In the genomic region with DNA sequence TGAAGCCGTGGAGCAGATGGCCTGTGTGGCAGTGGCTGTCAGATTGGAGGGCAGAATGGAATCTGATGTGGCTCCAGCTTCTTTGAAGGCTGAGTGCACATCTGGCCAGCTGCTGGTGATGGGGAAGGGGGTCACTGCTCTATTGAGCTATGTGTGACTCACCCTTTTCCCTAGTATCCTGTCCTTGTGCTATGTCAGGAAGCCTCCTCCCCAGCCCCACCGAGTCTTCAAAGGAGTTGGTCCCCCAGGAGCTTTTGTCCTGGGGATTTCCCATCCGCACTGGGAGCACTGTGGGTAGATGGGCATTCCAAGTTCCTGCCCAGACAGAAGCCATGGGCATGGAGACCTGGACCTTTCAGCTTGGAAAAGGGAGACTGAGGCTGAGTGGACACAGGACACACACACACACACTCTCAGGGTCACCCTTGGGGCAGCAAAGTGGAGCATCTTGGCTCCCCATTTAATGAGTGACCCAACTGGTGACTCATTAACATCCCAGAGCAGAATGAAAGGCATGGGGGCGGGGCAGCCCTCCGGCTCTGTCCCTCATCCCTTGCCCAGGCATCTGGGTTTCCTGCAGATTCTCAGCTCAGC, we compare ENCODE assay signal across 1 cellular context.
TF ChIP-seq lines count a peak whose summit lies in the region.

No MANE protein-coding gene starts in this region.

TF ChIP-seq in HepG2, 621 proteins besides CTCF, POLR2A, EP300 and RAD21 (continues in another document):
- TF ChIP-seq SPEN (CRISPR knock-in tag; IDR thresholded peaks at IDR 0.05; ENCODE audit: low read depth) = peak; percentile 31; the same call in 1 of the 2 replicates
- TF ChIP-seq XBP1 (CRISPR knock-in tag; IDR thresholded peaks at IDR 0.05) = no peak
- TF ChIP-seq BCL6 (CRISPR knock-in tag; IDR thresholded peaks at IDR 0.05) = no peak
- peak; percentile 41; the same call in 1 of the 2 replicates for TF ChIP-seq ZSCAN31 (CRISPR knock-in tag; IDR thresholded peaks at IDR 0.05; ENCODE audit: low read depth)
- no peak for TF ChIP-seq SMAD1 (CRISPR knock-in tag; IDR thresholded peaks at IDR 0.05; ENCODE audit: borderline replicate concordance, low read depth)
- TF ChIP-seq POLR2G (IDR thresholded peaks at IDR 0.05; ENCODE audit: low read depth, low read length) = peak; percentile 20; the same call in 1 of the 2 replicates
- TF ChIP-seq FOSL2 (CRISPR knock-in tag; IDR thresholded peaks at IDR 0.05) = peak; percentile 86
- TF ChIP-seq ZNF746 (CRISPR knock-in tag; IDR thresholded peaks at IDR 0.05) = 0 out of 2 replicates have a peak, but pooled peaks have one; percentile 28
- no peak for TF ChIP-seq SOX6 (IDR thresholded peaks at IDR 0.05)
- TF ChIP-seq SOX6 (CRISPR knock-in tag; IDR thresholded peaks at IDR 0.05) = peak; percentile 47
- peak; percentile 20; the same call in 1 of the 2 replicates for TF ChIP-seq SAP130 (CRISPR knock-in tag; IDR thresholded peaks at IDR 0.05; ENCODE audit: low read depth)
- TF ChIP-seq NONO (IDR thresholded peaks at IDR 0.05) = no peak
- peak; percentile 53 for TF ChIP-seq NONO (CRISPR knock-in tag; conservative IDR thresholded peaks at IDR 0.05)
- TF ChIP-seq GATAD2A (CRISPR knock-in tag; IDR thresholded peaks at IDR 0.05) = 0 out of 2 replicates have a peak, but pooled peaks have one; percentile 25
- peak; percentile 43; the same call in 1 of the 2 replicates for TF ChIP-seq NR2F6 (IDR thresholded peaks at IDR 0.05)
- TF ChIP-seq NR2F6 (CRISPR knock-in tag; IDR thresholded peaks at IDR 0.05) = peak; percentile 55; the same call in 1 of the 2 replicates
- TF ChIP-seq, protein P1, sequence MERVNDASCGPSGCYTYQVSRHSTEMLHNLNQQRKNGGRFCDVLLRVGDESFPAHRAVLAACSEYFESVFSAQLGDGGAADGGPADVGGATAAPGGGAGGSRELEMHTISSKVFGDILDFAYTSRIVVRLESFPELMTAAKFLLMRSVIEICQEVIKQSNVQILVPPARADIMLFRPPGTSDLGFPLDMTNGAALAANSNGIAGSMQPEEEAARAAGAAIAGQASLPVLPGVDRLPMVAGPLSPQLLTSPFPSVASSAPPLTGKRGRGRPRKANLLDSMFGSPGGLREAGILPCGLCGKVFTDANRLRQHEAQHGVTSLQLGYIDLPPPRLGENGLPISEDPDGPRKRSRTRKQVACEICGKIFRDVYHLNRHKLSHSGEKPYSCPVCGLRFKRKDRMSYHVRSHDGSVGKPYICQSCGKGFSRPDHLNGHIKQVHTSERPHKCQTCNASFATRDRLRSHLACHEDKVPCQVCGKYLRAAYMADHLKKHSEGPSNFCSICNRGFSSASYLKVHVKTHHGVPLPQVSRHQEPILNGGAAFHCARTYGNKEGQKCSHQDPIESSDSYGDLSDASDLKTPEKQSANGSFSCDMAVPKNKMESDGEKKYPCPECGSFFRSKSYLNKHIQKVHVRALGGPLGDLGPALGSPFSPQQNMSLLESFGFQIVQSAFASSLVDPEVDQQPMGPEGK (CRISPR knock-in tag; IDR thresholded peaks at IDR 0.05) = peak; percentile 46; the same call in 1 of the 2 replicates
- TF ChIP-seq ASH2L (IDR thresholded peaks at IDR 0.05; ENCODE audit: insufficient read length, low read depth, low read length) = peak; percentile 32
- TF ChIP-seq ERF (CRISPR knock-in tag; IDR thresholded peaks at IDR 0.05) = 0 out of 2 replicates have a peak, but pooled peaks have one; percentile 23
- 0 out of 2 replicates have a peak, but pooled peaks have one; percentile 2 for TF ChIP-seq ZNF333 (CRISPR knock-in tag; IDR thresholded peaks at IDR 0.05; ENCODE audit: borderline replicate concordance)
- TF ChIP-seq ZNF614 (CRISPR knock-in tag; IDR thresholded peaks at IDR 0.05; ENCODE audit: borderline replicate concordance) = peak; percentile 17; the same call in 1 of the 2 replicates
- TF ChIP-seq ZNF558 (CRISPR knock-in tag; IDR thresholded peaks at IDR 0.05; ENCODE audit: borderline replicate concordance) = no peak
- peak; percentile 85; the same call in 1 of the 2 replicates for TF ChIP-seq SP5 (CRISPR knock-in tag; IDR thresholded peaks at IDR 0.05; ENCODE audit: borderline replicate concordance, low read depth)
- TF ChIP-seq RELA (CRISPR knock-in tag; IDR thresholded peaks at IDR 0.05) = no peak
- TF ChIP-seq CCDC6 (CRISPR knock-in tag; IDR thresholded peaks at IDR 0.05) = no peak
- TF ChIP-seq, protein P2, sequence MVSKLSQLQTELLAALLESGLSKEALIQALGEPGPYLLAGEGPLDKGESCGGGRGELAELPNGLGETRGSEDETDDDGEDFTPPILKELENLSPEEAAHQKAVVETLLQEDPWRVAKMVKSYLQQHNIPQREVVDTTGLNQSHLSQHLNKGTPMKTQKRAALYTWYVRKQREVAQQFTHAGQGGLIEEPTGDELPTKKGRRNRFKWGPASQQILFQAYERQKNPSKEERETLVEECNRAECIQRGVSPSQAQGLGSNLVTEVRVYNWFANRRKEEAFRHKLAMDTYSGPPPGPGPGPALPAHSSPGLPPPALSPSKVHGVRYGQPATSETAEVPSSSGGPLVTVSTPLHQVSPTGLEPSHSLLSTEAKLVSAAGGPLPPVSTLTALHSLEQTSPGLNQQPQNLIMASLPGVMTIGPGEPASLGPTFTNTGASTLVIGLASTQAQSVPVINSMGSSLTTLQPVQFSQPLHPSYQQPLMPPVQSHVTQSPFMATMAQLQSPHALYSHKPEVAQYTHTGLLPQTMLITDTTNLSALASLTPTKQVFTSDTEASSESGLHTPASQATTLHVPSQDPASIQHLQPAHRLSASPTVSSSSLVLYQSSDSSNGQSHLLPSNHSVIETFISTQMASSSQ (IDR thresholded peaks at IDR 0.05; ENCODE audit: low read depth) = peak; percentile 85
- TF ChIP-seq, protein P2 (CRISPR knock-in tag; IDR thresholded peaks at IDR 0.05; ENCODE audit: borderline replicate concordance) = peak; percentile 73
- no peak for TF ChIP-seq HOXA9 (CRISPR knock-in tag; IDR thresholded peaks at IDR 0.05; ENCODE audit: borderline replicate concordance)
- TF ChIP-seq RXRB (CRISPR knock-in tag; IDR thresholded peaks at IDR 0.05; ENCODE audit: borderline replicate concordance) = peak; percentile 25; the same call in 1 of the 2 replicates
- TF ChIP-seq ZFP37 (CRISPR knock-in tag; IDR thresholded peaks at IDR 0.05; ENCODE audit: borderline replicate concordance) = no peak
- no peak for TF ChIP-seq SP4 (CRISPR knock-in tag; IDR thresholded peaks at IDR 0.05)
- peak; percentile 61 for TF ChIP-seq RARA (CRISPR knock-in tag; IDR thresholded peaks at IDR 0.05)
- TF ChIP-seq ZNF263 (CRISPR knock-in tag; IDR thresholded peaks at IDR 0.05) = peak; percentile 99
- TF ChIP-seq ONECUT2 (CRISPR knock-in tag; IDR thresholded peaks at IDR 0.05) = no peak
- TF ChIP-seq RXRA (CRISPR knock-in tag; IDR thresholded peaks at IDR 0.05) = peak; percentile 16; the same call in 1 of the 2 replicates
- TF ChIP-seq ZNF546 (CRISPR knock-in tag; conservative IDR thresholded peaks at IDR 0.05) = no peak
- TF ChIP-seq ZNF17 (CRISPR knock-in tag; IDR thresholded peaks at IDR 0.05) = no peak
- 0 out of 2 replicates have a peak, but pooled peaks have one; percentile 27 for TF ChIP-seq TBX2 (CRISPR knock-in tag; IDR thresholded peaks at IDR 0.05; ENCODE audit: borderline replicate concordance)
- TF ChIP-seq FOXC1 (CRISPR knock-in tag; IDR thresholded peaks at IDR 0.05; ENCODE audit: borderline replicate concordance) = no peak
- TF ChIP-seq, protein P3, sequence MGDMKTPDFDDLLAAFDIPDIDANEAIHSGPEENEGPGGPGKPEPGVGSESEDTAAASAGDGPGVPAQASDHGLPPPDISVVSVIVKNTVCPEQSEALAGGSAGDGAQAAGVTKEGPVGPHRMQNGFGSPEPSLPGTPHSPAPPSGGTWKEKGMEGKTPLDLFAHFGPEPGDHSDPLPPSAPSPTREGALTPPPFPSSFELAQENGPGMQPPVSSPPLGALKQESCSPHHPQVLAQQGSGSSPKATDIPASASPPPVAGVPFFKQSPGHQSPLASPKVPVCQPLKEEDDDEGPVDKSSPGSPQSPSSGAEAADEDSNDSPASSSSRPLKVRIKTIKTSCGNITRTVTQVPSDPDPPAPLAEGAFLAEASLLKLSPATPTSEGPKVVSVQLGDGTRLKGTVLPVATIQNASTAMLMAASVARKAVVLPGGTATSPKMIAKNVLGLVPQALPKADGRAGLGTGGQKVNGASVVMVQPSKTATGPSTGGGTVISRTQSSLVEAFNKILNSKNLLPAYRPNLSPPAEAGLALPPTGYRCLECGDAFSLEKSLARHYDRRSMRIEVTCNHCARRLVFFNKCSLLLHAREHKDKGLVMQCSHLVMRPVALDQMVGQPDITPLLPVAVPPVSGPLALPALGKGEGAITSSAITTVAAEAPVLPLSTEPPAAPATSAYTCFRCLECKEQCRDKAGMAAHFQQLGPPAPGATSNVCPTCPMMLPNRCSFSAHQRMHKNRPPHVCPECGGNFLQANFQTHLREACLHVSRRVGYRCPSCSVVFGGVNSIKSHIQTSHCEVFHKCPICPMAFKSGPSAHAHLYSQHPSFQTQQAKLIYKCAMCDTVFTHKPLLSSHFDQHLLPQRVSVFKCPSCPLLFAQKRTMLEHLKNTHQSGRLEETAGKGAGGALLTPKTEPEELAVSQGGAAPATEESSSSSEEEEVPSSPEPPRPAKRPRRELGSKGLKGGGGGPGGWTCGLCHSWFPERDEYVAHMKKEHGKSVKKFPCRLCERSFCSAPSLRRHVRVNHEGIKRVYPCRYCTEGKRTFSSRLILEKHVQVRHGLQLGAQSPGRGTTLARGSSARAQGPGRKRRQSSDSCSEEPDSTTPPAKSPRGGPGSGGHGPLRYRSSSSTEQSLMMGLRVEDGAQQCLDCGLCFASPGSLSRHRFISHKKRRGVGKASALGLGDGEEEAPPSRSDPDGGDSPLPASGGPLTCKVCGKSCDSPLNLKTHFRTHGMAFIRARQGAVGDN (CRISPR knock-in tag; IDR thresholded peaks at IDR 0.05) = peak; percentile 27
- peak; percentile 41 for TF ChIP-seq TEAD3 (CRISPR knock-in tag; optimal IDR thresholded peaks at IDR 0.05; ENCODE audit: borderline replicate concordance)
- TF ChIP-seq, protein P4, sequence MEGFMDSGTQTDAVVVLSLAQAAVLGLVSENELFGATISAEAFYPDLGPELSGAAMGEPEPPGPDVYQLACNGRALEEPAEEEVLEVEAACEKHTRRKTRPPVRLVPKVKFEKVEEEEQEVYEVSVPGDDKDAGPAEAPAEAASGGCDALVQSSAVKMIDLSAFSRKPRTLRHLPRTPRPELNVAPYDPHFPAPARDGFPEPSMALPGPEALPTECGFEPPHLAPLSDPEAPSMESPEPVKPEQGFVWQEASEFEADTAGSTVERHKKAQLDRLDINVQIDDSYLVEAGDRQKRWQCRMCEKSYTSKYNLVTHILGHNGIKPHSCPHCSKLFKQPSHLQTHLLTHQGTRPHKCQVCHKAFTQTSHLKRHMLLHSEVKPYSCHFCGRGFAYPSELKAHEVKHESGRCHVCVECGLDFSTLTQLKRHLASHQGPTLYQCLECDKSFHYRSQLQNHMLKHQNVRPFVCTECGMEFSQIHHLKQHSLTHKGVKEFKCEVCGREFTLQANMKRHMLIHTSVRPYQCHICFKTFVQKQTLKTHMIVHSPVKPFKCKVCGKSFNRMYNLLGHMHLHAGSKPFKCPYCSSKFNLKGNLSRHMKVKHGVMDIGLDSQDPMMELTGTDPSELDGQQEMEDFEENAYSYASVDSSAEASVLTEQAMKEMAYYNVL (CRISPR knock-in tag; IDR thresholded peaks at IDR 0.05; ENCODE audit: borderline replicate concordance) = 0 out of 2 replicates have a peak, but pooled peaks have one; percentile 25
- TF ChIP-seq, protein P5, sequence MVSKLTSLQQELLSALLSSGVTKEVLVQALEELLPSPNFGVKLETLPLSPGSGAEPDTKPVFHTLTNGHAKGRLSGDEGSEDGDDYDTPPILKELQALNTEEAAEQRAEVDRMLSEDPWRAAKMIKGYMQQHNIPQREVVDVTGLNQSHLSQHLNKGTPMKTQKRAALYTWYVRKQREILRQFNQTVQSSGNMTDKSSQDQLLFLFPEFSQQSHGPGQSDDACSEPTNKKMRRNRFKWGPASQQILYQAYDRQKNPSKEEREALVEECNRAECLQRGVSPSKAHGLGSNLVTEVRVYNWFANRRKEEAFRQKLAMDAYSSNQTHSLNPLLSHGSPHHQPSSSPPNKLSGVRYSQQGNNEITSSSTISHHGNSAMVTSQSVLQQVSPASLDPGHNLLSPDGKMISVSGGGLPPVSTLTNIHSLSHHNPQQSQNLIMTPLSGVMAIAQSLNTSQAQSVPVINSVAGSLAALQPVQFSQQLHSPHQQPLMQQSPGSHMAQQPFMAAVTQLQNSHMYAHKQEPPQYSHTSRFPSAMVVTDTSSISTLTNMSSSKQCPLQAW (CRISPR knock-in tag; IDR thresholded peaks at IDR 0.05) = peak; percentile 73
- 0 out of 2 replicates have a peak, but pooled peaks have one; percentile 19 for TF ChIP-seq SAFB2 (CRISPR knock-in tag; IDR thresholded peaks at IDR 0.05; ENCODE audit: borderline replicate concordance, low read depth)
- TF ChIP-seq SNRNP70 (IDR thresholded peaks at IDR 0.05; ENCODE audit: low read depth, low read length) = no peak
- peak; percentile 14; the same call in 1 of the 2 replicates for TF ChIP-seq HDAC2 (CRISPR knock-in tag; IDR thresholded peaks at IDR 0.05)
- peak; percentile 34; the same call in 1 of the 2 replicates for TF ChIP-seq SALL1 (CRISPR knock-in tag; IDR thresholded peaks at IDR 0.05)
- no peak for TF ChIP-seq SMC3 (IDR thresholded peaks at IDR 0.05; ENCODE audit: low read length)
- TF ChIP-seq ZBTB42 (CRISPR knock-in tag; IDR thresholded peaks at IDR 0.05) = peak; percentile 93; the same call in 1 of the 2 replicates
- TF ChIP-seq, protein P6, sequence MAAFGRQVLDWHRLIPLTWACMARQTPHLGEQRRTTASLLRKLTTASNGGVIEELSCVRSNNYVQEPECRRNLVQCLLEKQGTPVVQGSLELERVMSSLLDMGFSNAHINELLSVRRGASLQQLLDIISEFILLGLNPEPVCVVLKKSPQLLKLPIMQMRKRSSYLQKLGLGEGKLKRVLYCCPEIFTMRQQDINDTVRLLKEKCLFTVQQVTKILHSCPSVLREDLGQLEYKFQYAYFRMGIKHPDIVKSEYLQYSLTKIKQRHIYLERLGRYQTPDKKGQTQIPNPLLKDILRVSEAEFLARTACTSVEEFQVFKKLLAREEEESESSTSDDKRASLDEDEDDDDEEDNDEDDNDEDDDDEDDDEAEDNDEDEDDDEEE (CRISPR knock-in tag; IDR thresholded peaks at IDR 0.05) = no peak
